8 cellular contexts compared by ENCODE assay signal in the genomic region with DNA sequence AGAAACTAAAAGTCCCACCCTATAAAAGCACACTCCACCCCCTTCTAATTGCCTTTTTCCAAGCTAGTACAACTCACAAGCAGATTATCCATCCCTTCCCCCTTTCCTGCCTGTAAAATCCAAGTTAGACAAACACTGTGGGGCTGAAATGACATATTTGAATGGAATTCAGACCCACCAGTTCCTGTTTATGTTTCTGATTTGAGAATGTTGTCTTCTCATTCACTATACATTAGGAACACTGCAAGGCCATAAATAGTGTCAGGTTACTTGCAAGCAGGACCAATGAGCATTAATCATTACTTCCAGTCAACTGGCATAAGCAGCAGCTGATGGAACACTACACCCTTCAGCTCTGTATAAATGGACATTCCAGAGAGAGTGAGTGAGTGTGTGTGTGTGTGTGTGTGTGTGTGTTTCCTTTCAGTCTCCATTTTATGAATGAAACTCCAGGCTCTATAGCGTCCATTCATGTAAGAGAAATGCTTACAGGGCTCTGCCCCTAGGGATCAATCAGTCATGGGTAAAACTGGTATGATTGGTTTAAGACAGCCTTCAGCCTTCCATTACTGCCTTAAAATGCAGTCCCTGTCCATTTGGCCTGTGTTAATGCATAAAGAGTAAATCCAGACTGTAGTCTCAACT.
A peak's percentile ranks its signal among the peaks of the same experiment; 100 is the strongest.
DNase-seq lines count a peak whose midpoint lies in the region; ATAC-seq, FAIRE-seq and TF ChIP-seq lines count a peak whose summit lies in the region.

No MANE protein-coding gene starts in this region.

- no peaks in the 10 kb centered on the region for H3K36me3 ChIP-seq in mesendoderm (ENCODE audit: control insufficient read depth, insufficient read depth, low read length)

- no CpG with 5 or more reads among the region's 1 CpG for WGBS in mesendoderm (ENCODE audit: extremely low coverage, insufficient coverage, low lambda C conversion rate)

- H3K4ac ChIP-seq in mesendoderm (ENCODE audit: low read depth, low read length): no peak overlapping the region

- H2BK120ac ChIP-seq in mesendoderm (ENCODE audit: low read depth, low read length): no peak overlapping the region

- H3K9ac ChIP-seq in mesendoderm (ENCODE audit: low read length): no peak overlapping the region

- no peaks in the 10 kb centered on the region for H3K36me3 Mint-ChIP-seq in MCF 10A (ENCODE audit: insufficient read depth, unreplicated experiment)

- no peaks in the 10 kb centered on the region for H3K79me1 ChIP-seq in mesendoderm (ENCODE audit: low read length)

- ATAC-seq in HG03095 (IDR thresholded peaks at IDR 0.05; ENCODE audit: unreplicated experiment) (no peak), GM19023 (IDR thresholded peaks at IDR 0.05; ENCODE audit: unreplicated experiment) (no peak)

- DNase-seq in NCI-H2196 treated with DMSO at 0.1 percent for 48 hours (lab: John Stamatoyannopoulos, UW; ENCODE audit: unreplicated experiment): peak; percentile 76
- DNase-seq in MCF 10A (ENCODE audit: unreplicated experiment): peak; percentile 96
- DNase-seq in mesendoderm: peak; percentile 40
- DNase-seq in activated CD8-positive, alpha-beta memory T cell treated with anti-CD3 and anti-CD28 coated beads, Interleukin-2, amount 50 U/mL, for 4 hours: no peak
- DNase-seq in GM10266 (ENCODE audit: extremely low spot score): no peak

- H3K23ac ChIP-seq in mesendoderm (ENCODE audit: low read length): no peak overlapping the region

- no TSS peak for BruUV-seq in MCF 10A (replicated peaks; lab: Mats Ljungman, UMichigan)

- H4K8ac ChIP-seq in mesendoderm (ENCODE audit: low read depth, low read length): no peak overlapping the region

- H4K5ac ChIP-seq in mesendoderm (ENCODE audit: low read length): no peak overlapping the region

- H3K4me3 Mint-ChIP-seq in MCF 10A (ENCODE audit: unreplicated experiment): peak overlapping the region; percentile 46

- H3K27ac Mint-ChIP-seq in MCF 10A (ENCODE audit: low read depth, unreplicated experiment): peak overlapping the region; percentile 97

- H3K27me3 ChIP-seq in mesendoderm (ENCODE audit: insufficient read depth, low read length, poor library complexity): no peaks in the 10 kb centered on the region

- FAIRE-seq in G401.6 (lab: Jason Lieb, UNC): peak; percentile 94

- no peaks in the 10 kb centered on the region for H3K27me3 Mint-ChIP-seq in MCF 10A (ENCODE audit: insufficient read depth, unreplicated experiment)

- no peak overlapping the region for H3K4me3 ChIP-seq in mesendoderm (ENCODE audit: low read length)

- H3K27ac ChIP-seq in mesendoderm (ENCODE audit: low read depth, low read length): no peak overlapping the region

- H3K79me2 ChIP-seq in mesendoderm (ENCODE audit: control insufficient read depth, insufficient read depth, low read length): no peaks in the 10 kb centered on the region

- CTCF ChIA-PET in MCF 10A (lab: Yijun Ruan, JAX): interaction anchor here (0.5 to 0.7 kb wide), 4 partner anchors 69 to 771 kb away, joined by 3 to 4 read pairs (median 3); a partner anchor contains a TSS

- no peak overlapping the region for H3K18ac ChIP-seq in mesendoderm (ENCODE audit: low read length)

- H2AK5ac ChIP-seq in mesendoderm (ENCODE audit: low read length): no peak overlapping the region

- H3K9me3 Mint-ChIP-seq in MCF 10A (ENCODE audit: unreplicated experiment): no peaks in the 10 kb centered on the region

- no peaks in the 10 kb centered on the region for H3K4me1 ChIP-seq in mesendoderm (ENCODE audit: control insufficient read depth, low read depth, low read length)

- no peak overlapping the region for H2BK5ac ChIP-seq in mesendoderm (ENCODE audit: low read length)

- peaks cover 16% of the 10 kb centered on the region for H3K4me1 Mint-ChIP-seq in MCF 10A (ENCODE audit: insufficient read depth, unreplicated experiment)

- no peak overlapping the region for H3K56ac ChIP-seq in mesendoderm (ENCODE audit: low read length)

- POLR2A ChIA-PET in MCF 10A (lab: Yijun Ruan, JAX): interaction anchor here (1.0 to 1.2 kb wide), 2 partner anchors 12 to 60 kb away, joined by 3 to 4 read pairs; no protein-coding TSS in a partner anchor

- H2BK15ac ChIP-seq in mesendoderm (replicated peaks; ENCODE audit: low read depth): no peak overlapping the region

- intact Hi-C loops in MCF 10A (cut with micrococcal nuclease): loop anchor here (1.0 kb wide), 1 partner anchor 69 kb away; a partner anchor contains a TSS

- no peak overlapping the region for H3K4me2 ChIP-seq in mesendoderm (ENCODE audit: low read length)

- TF ChIP-seq CTCF in MCF 10A (IDR thresholded peaks at IDR 0.05; ENCODE audit: unreplicated experiment) (no peak), GM10266 (IDR thresholded peaks at IDR 0.05; ENCODE audit: control insufficient read depth, insufficient read depth, low read depth, missing control alignments) (no peak)

Comparison
In these comparisons a context has a peak if more than half of its experiments do, and no peak if none do; other contexts are left out.
1. DNase-seq: peak in NCI-H2196 treated with DMSO at 0.1 percent for 48 hours (single experiment), MCF 10A (single experiment) and mesendoderm (single experiment); none in activated CD8-positive, alpha-beta memory T cell treated with anti-CD3 and anti-CD28 coated beads, Interleukin-2, amount 50 U/mL, for 4 hours (single experiment) and GM10266 (single experiment).